Comparison of ENCODE assay signal across 8 cellular contexts in genomic region chr12:71392521-71393145, GRCh38. TPM values are rescaled to one million over a fixed set of nuclear protein-coding genes. Genes with fewer than 3 reads are reported as not detected.
DNase-seq lines count a peak whose midpoint lies in the region; ATAC-seq, FAIRE-seq and TF ChIP-seq lines count a peak whose summit lies in the region.

No MANE protein-coding gene starts in this region.

- H3K4me3 ChIP-seq in breast epithelium: no peak overlapping the region

- no peaks in the 10 kb centered on the region for H3K4me1 ChIP-seq in breast epithelium

- no peaks in the 10 kb centered on the region for H3K36me3 ChIP-seq in breast epithelium

- POLR2A ChIA-PET in GM10248 (lab: Yijun Ruan, JAX): no interaction called here

- TF ChIP-seq POLR2A in breast epithelium (IDR thresholded peaks at IDR 0.05): no peak

- ATAC-seq in GM21576 (IDR thresholded peaks at IDR 0.05; ENCODE audit: unreplicated experiment): peak; percentile 92
- ATAC-seq in left colon: peak; percentile 86

- FAIRE-seq in urothelium cell line (lab: Jason Lieb, UNC): no peak

- DNase-seq in GM10248 (ENCODE audit: extremely low spot score) (peak; percentile 65), HPDE6-E6E7 (ENCODE audit: extremely low spot score) (peak; percentile 56), NCI-H82 (lab: John Stamatoyannopoulos, UW) (peak; percentile 87), breast epithelium (ENCODE audit: low spot score in 2 of 2) (no peak), left colon (no peak), urothelium cell line (ENCODE audit: low spot score) (peak; percentile 63), GDM1 (lab: John Stamatoyannopoulos, UW) (no peak)

- TF ChIP-seq CTCF in GM10248 (IDR thresholded peaks at IDR 0.05; ENCODE audit: control extremely low read depth, extremely low read depth, low read depth, missing control alignments): peak; percentile 63
- peak; percentile 56 to 74 (median 69) for TF ChIP-seq CTCF in breast epithelium (IDR thresholded peaks at IDR 0.05)

- CTCF ChIA-PET in GM10248 (lab: Yijun Ruan, JAX): interaction anchor here (0.7 to 3.4 kb wide), 34 partner anchors 9 to 1518 kb away, joined by 3 to 22 read pairs (median 4); partner anchors contain the start of gene RAB21

- no peaks in the 10 kb centered on the region for H3K27me3 ChIP-seq in breast epithelium

- H3K27ac ChIP-seq in breast epithelium: no peak overlapping the region

- no peaks in the 10 kb centered on the region for H3K9me3 ChIP-seq in breast epithelium

- intact Hi-C loops in breast epithelium (cut with DNase I; ENCODE audit: low total_unique reads): no loop called here
- intact Hi-C loops in left colon (cut with DNase I, micrococcal nuclease): loop anchor here in 1 of 2 donors (10.0 kb wide), 1 partner anchor 658 kb away; no protein-coding TSS in a partner anchor

RNA-seq across cellular contexts. Expression of gene LGR5, which starts 47.0 kb away (rescaled TPM):
- total RNA-seq in breast epithelium (under 1 TPM; 0.15 to 0.80 (median 0.66) TPM), left colon (1 to 10 TPM; 4.5 to 5.2 TPM)

Comparison
In these comparisons a context has a peak if more than half of its experiments do, and no peak if none do; other contexts are left out.
1. DNase-seq: peak in GM10248 (single experiment), HPDE6-E6E7 (single experiment), NCI-H82 (single experiment) and urothelium cell line (single experiment); none in breast epithelium (0 of 2), left colon (0 of 2) and GDM1 (single experiment).